In the genomic region with DNA sequence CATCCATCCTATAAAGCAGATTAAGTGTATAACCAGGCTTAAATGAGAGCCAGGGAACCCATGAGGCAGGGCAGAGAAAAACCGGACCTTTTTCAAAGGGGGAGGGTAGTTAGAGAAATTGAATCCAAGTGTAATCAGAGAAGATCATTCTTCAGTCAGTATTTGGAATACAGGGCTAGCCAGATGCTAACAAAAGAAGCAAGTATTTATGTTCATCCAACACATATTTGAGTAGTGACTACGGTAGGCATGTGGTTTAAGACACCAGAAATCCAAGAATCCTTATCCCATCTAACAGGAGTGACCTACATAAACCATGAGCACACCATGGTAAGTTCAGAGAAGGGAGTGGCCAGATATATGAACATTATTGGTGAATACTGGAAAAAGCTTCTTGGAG, we compare ENCODE assay signal across 10 cellular contexts. TPM values are rescaled to one million over a fixed set of nuclear protein-coding genes. Genes with fewer than 3 reads are reported as not detected.
DNase-seq lines count a peak whose midpoint lies in the region; ATAC-seq and TF ChIP-seq lines count a peak whose summit lies in the region.
"Had no signal": no experiment of that assay in that cellular context is flagged by ENCODE, and none has a peak within 500 bp of the region (broad histone marks: within the 10 kb centered on the region; RNA-seq: fewer than 3 reads in every experiment).

No MANE protein-coding gene starts in this region.

- H3K4me2 ChIP-seq in smooth muscle cell: peak overlapping the region; percentile 56

- H3K27me3 ChIP-seq in smooth muscle cell (ENCODE audit: low read depth): no peaks in the 10 kb centered on the region

- H3K9ac ChIP-seq in smooth muscle cell (ENCODE audit: low read depth): no peak overlapping the region

- H4K20me1 ChIP-seq in smooth muscle cell (ENCODE audit: low read depth): no peaks in the 10 kb centered on the region

- H3K4me1 ChIP-seq in smooth muscle cell (ENCODE audit: low read depth): peaks cover 10% of the 10 kb centered on the region

- TF ChIP-seq CTCF in fibroblast of pulmonary artery (IDR thresholded peaks at IDR 0.05; ENCODE audit: low read length, missing control alignments): no peak
- TF ChIP-seq CTCF in smooth muscle cell (IDR thresholded peaks at IDR 0.05; ENCODE audit: borderline replicate concordance, insufficient read depth, poor library complexity, severe bottlenecking): no peak

- peaks cover 16% of the 10 kb centered on the region for H3F3A ChIP-seq in smooth muscle cell (ENCODE audit: low read depth)

- H3K9me3 ChIP-seq in smooth muscle cell (replicated peaks; ENCODE audit: low read depth): no peaks in the 10 kb centered on the region

- no peaks in the 10 kb centered on the region for H3K79me2 ChIP-seq in smooth muscle cell (ENCODE audit: low read depth)

- peak overlapping the region; percentile 64 for H3K27ac ChIP-seq in smooth muscle cell (ENCODE audit: low read depth)

- ATAC-seq in SK-N-SH treated with all-trans-retinoic acid at 6 μM for 48 hours (peak; percentile 95), HG02938 (IDR thresholded peaks at IDR 0.05; ENCODE audit: unreplicated experiment) (no peak)

- peak; percentile 84 for DNase-seq in H4 (ENCODE audit: low spot score)
- peak; percentile 78 for DNase-seq in fibroblast of pulmonary artery (ENCODE audit: low read depth)
- DNase-seq in smooth muscle cell (lab: John Stamatoyannopoulos, UW; ENCODE audit: unreplicated experiment): no peak
- no peak for DNase-seq in midbrain (lab: John Stamatoyannopoulos, UW)
- DNase-seq in Ammon's horn (ENCODE audit: low spot score): no peak
- DNase-seq: head of caudate nucleus; NCI-H1048; stimulated activated CD8-positive, alpha-beta memory T cell treated with anti-CD3 and anti-CD28 coated beads, Interleukin-4, amount 100 ng/mL, for 48 hours had no signal

- 28% methylated on average over 2 of the region's 2 CpGs for WGBS in smooth muscle cell (ENCODE audit: low lambda C conversion rate)

- H3K36me3 ChIP-seq in smooth muscle cell (ENCODE audit: low read depth): no peaks in the 10 kb centered on the region

- no peak overlapping the region for H2AFZ ChIP-seq in smooth muscle cell (ENCODE audit: low read depth)

- H3K4me3 ChIP-seq in fibroblast of pulmonary artery (replicated peaks; ENCODE audit: low read depth, low read length): no peak overlapping the region
- H3K4me3 ChIP-seq in smooth muscle cell: no peak overlapping the region

TF ChIP-seq in SK-N-SH treated with all-trans-retinoic acid at 6 μM for 48 hours, 23 proteins besides CTCF, POLR2A, EP300 and RAD21:
- TF ChIP-seq ZC3H10 (CRISPR knock-in tag; IDR thresholded peaks at IDR 0.05): no peak
- TF ChIP-seq, protein P1, sequence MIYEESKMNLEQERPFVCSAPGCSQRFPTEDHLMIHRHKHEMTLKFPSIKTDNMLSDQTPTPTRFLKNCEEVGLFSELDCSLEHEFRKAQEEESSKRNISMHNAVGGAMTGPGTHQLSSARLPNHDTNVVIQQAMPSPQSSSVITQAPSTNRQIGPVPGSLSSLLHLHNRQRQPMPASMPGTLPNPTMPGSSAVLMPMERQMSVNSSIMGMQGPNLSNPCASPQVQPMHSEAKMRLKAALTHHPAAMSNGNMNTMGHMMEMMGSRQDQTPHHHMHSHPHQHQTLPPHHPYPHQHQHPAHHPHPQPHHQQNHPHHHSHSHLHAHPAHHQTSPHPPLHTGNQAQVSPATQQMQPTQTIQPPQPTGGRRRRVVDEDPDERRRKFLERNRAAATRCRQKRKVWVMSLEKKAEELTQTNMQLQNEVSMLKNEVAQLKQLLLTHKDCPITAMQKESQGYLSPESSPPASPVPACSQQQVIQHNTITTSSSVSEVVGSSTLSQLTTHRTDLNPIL (CRISPR knock-in tag; IDR thresholded peaks at IDR 0.05; ENCODE audit: low read depth): no peak
- TF ChIP-seq ISL1 (CRISPR knock-in tag; IDR thresholded peaks at IDR 0.05): 0 out of 2 replicates have a peak, but pooled peaks have one; percentile 13

RNA-seq across cellular contexts. Expression of a gene that starts 46.8 kb away (rescaled TPM):
- total RNA-seq in H4 (2014; rRNA removed; shearing (Covaris generic)): not detected in 2 replicates
- total RNA-seq in smooth muscle cell: 0.27 and 0.49 TPM in 2 replicates
- polyA plus RNA-seq in smooth muscle cell: 0.05 TPM in 1 of 2 replicates, not detected in the other

RNA-seq across cellular contexts. Expression of a gene that starts 54.4 kb away (rescaled TPM):
- 228 and 244 TPM in 2 replicates for total RNA-seq in H4 (2014; rRNA removed; shearing (Covaris generic))
- total RNA-seq in smooth muscle cell: 76.4 and 110 TPM in 2 replicates
- 179 and 251 TPM in 2 replicates for polyA plus RNA-seq in smooth muscle cell

Comparison
In these comparisons a context has a peak if more than half of its experiments do, and no peak if none do; other contexts are left out.
1. DNase-seq: peak in H4 (single experiment) and fibroblast of pulmonary artery (single experiment); none in smooth muscle cell (single experiment), midbrain (single experiment) and Ammon's horn (single experiment).